ENCODE assay signal across 10 cellular contexts in genomic region chr16:6636457-6636856, GRCh38.
"Had no signal": no experiment of that assay in that cellular context is flagged by ENCODE, and none has a peak within 500 bp of the region (broad histone marks: within the 10 kb centered on the region; RNA-seq: fewer than 3 reads in every experiment).

No MANE protein-coding gene starts in this region.

- FAIRE-seq: H54 had no signal

- H3K4me3 ChIP-seq: GM23248, GM23338, HAP-1 had no signal

- H3K4me2 ChIP-seq: GM23338 had no signal

- H3K4me1 ChIP-seq: HAP-1 had no signal

- DNase-seq: GM23248, GOT3, H7, H9, HCEC 1CT, HFFc6 had no signal

- H3K27ac ChIP-seq: GM23248 had no signal

- H2AFZ ChIP-seq: GM23248, GM23338 had no signal

- ATAC-seq: GM23338, HCT116 had no signal

- H3K36me3 ChIP-seq: HAP-1 had no signal

- H3K9me3 ChIP-seq: HAP-1 had no signal

- H3K9ac ChIP-seq: GM23248 had no signal
